Comparison of ENCODE assay signal across 8 cellular contexts in the genomic region with DNA sequence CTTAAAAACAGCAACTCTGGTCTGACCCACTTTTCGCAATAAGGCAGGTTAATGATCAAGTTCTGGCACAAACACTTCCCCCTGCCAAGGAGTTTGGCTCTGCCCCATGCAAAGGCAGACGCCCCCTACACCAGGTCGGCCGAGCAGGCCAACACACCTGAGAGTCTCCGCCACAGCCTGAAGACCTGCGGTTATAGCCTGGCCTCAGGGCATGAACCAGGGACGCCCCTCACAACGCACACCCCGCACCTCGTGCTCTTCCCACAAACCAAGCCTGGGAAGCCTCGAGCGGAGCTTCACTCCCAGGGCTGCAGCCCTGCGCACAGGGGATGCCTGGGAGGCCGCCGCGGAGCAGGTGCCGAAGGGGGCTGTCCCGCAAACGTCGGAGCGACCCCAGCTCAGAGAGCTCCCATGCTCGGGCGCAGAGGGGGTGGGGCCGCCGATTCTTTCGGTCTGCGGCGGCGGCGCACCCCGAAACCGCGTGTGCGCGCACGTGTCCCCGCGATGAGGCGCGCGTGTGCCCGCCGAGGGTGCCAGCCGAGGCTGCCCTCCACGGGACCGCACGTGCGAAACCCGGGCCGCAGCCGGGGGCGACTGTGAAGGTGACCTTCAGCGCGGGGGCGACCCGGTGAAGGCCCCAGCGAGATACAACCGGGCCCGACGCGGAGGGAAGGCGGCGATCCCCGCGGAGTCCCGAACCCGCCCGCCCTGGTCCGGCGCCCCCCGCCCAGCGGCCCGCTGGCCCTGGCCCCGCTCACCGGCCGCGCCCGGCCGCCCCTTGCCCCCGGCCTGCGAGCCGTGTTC. TPM values are rescaled to one million over a fixed set of nuclear protein-coding genes. Genes with fewer than 3 reads are reported as not detected.
DNase-seq lines count a peak whose midpoint lies in the region; FAIRE-seq and TF ChIP-seq lines count a peak whose summit lies in the region.

No MANE protein-coding gene starts in this region.

- H3K9ac ChIP-seq in NT2/D1 (ENCODE audit: insufficient read length, low read depth) (peak overlapping the region; percentile 89), kidney (ENCODE audit: low read length in 2 of 2) (peak overlapping the region; percentile 58 to 98)

- TF ChIP-seq POLR2A in GM12891 (IDR thresholded peaks at IDR 0.05; ENCODE audit: low read depth, low read length) = no peak

- TF ChIP-seq CTCF in HEK293 (tag by site-specific recombination; IDR thresholded peaks at IDR 0.05) (peak; percentile 24; the same call in 1 of the 2 replicates), astrocyte of the cerebellum (IDR thresholded peaks at IDR 0.05; ENCODE audit: low read depth, low read length, missing control alignments) (no peak), kidney (IDR thresholded peaks at IDR 0.05; ENCODE audit: borderline replicate concordance, extremely low read depth, insufficient read depth) (no peak)

- H3K9me3 ChIP-seq in HEK293 (ENCODE audit: control insufficient read depth, insufficient read depth, low read depth, low read length) (no peaks in the 10 kb centered on the region), NT2/D1 (ENCODE audit: insufficient read depth, low read length) (no peaks in the 10 kb centered on the region), kidney (ENCODE audit: control insufficient read depth in 1 of 2, low read length in 2 of 2) (no peaks in the 10 kb centered on the region)

- in situ Hi-C loops in astrocyte of the cerebellum (cut with HindIII; ENCODE audit: low sequenced_read_pairs) = no loop called here

- H3K4me1 ChIP-seq in HEK293 (ENCODE audit: control insufficient read depth, insufficient read depth, low read length) (peaks cover 9% of the 10 kb centered on the region), NT2/D1 (ENCODE audit: insufficient read depth, insufficient read length) (peaks cover 29% of the 10 kb centered on the region), kidney (ENCODE audit: control insufficient read depth in 1 of 2, insufficient read depth in 1 of 2, low read depth in 1 of 2, low read length in 2 of 2) (peaks cover 27 to 50% of the 10 kb centered on the region in 2 donors)

- no peak for DNase-seq in GM12891 (ENCODE audit: insufficient read length, low spot score)
- DNase-seq in NT2/D1 (ENCODE audit: low read depth, low spot score) = no peak
- no peak for DNase-seq in astrocyte of the cerebellum (ENCODE audit: low read depth)
- DNase-seq in kidney = peak; percentile 84
- DNase-seq in stimulated activated CD4-positive, alpha-beta T cell treated with anti-CD3 and anti-CD28 coated beads, Interleukin-4, amount 100 ng/mL, for 1 hour = peak; percentile 55
- no peak for DNase-seq in NCI-H510A (lab: John Stamatoyannopoulos, UW)
- no peak for DNase-seq in dedifferentiated amniotic fluid mesenchymal stem cell (ENCODE audit: extremely low spot score)

- no peaks in the 10 kb centered on the region for H3K36me3 ChIP-seq in HEK293 (ENCODE audit: control insufficient read depth in 2 of 2, insufficient read depth in 1 of 2, low read length in 2 of 2)
- H3K36me3 ChIP-seq in NT2/D1 (ENCODE audit: insufficient read depth, insufficient read length, low read length) = peaks cover 10% of the 10 kb centered on the region
- no peaks in the 10 kb centered on the region for H3K36me3 ChIP-seq in kidney (ENCODE audit: control insufficient read depth in 1 of 2, insufficient read depth in 2 of 2, low read length in 2 of 2)

- peaks cover 9% of the 10 kb centered on the region for H3K27me3 ChIP-seq in NT2/D1 (ENCODE audit: insufficient read depth, insufficient read length)

- H3K4me3 ChIP-seq in HEK293 (ENCODE audit: low read depth, low read length) (peak overlapping the region; percentile 73), NT2/D1 (ENCODE audit: insufficient read length, low read depth) (peak overlapping the region; percentile 72), astrocyte of the cerebellum (ENCODE audit: low read depth, low read length) (peak overlapping the region; percentile 67), kidney (ENCODE audit: low read length in 2 of 2) (peak overlapping the region; percentile 82 to 91)

- FAIRE-seq in GM12891 (lab: Jason Lieb, UNC) (peak; percentile 80), kidney (lab: Jason Lieb, UNC) (no peak)

- intact Hi-C loops in kidney (cut with DNase I) = no loop called here

- H3K27ac ChIP-seq in HEK293 (ENCODE audit: extremely low read depth, low read depth, low read length) (peak overlapping the region; percentile 63; the same call in 1 of the 2 replicates), kidney (ENCODE audit: low read depth in 2 of 2, low read length in 2 of 2) (peak overlapping the region; percentile 75 to 94)

- CTCF ChIA-PET in HEK293 (lab: Yijun Ruan, JAX) = interaction anchor here (0.6 to 1.2 kb wide), 4 partner anchors 35 to 265 kb away, joined by 3 to 4 read pairs (median 3); no protein-coding TSS in a partner anchor

- POLR2A ChIA-PET in HEK293 (lab: Yijun Ruan, JAX) = interaction anchor here (1.1 to 2.1 kb wide), 2 partner anchors 81 to 118 kb away, joined by 3 to 7 read pairs; partner anchors contain the start of gene PAFAH1B1

TF ChIP-seq in GM12891, 5 proteins besides CTCF, POLR2A, EP300 and RAD21:
- no peak for TF ChIP-seq POLR2AphosphoS5 (IDR thresholded peaks at IDR 0.05; ENCODE audit: low read depth, low read length)
- TF ChIP-seq POU2F2 (IDR thresholded peaks at IDR 0.05; ENCODE audit: low read depth, low read length) = no peak
- no peak for TF ChIP-seq PAX5 (IDR thresholded peaks at IDR 0.05; ENCODE audit: insufficient read depth, low read length, severe bottlenecking)
- TF ChIP-seq TAF1 (IDR thresholded peaks at IDR 0.05; ENCODE audit: low read depth, low read length) = no peak
- no peak for TF ChIP-seq SPI1 (IDR thresholded peaks at IDR 0.05; ENCODE audit: low read depth, low read length)
TF ChIP-seq in GM12891: peak in this region for 0.

TF ChIP-seq in HEK293, 187 proteins besides CTCF, POLR2A, EP300 and RAD21 (continues in another document):
- TF ChIP-seq KLF9 (tag by site-specific recombination; IDR thresholded peaks at IDR 0.05; ENCODE audit: low read depth) = peak; percentile 42
- TF ChIP-seq ZNF335 (tag by site-specific recombination; conservative IDR thresholded peaks at IDR 0.05) = peak; percentile 44; the same call in 1 of the 2 replicates
- peak; percentile 50; the same call in 1 of the 2 replicates for TF ChIP-seq ZBTB17 (tag by site-specific recombination; IDR thresholded peaks at IDR 0.05)
- TF ChIP-seq, protein P1, sequence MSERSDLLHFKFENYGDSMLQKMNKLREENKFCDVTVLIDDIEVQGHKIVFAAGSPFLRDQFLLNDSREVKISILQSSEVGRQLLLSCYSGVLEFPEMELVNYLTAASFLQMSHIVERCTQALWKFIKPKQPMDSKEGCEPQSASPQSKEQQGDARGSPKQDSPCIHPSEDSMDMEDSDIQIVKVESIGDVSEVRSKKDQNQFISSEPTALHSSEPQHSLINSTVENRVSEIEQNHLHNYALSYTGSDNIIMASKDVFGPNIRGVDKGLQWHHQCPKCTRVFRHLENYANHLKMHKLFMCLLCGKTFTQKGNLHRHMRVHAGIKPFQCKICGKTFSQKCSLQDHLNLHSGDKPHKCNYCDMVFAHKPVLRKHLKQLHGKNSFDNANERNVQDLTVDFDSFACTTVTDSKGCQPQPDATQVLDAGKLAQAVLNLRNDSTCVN (tag by site-specific recombination; optimal IDR thresholded peaks at IDR 0.05) = peak; percentile 93
- peak; percentile 43; the same call in 1 of the 2 replicates for TF ChIP-seq ZBTB8A (tag by site-specific recombination; IDR thresholded peaks at IDR 0.05)
- TF ChIP-seq ZNF155 (tag by site-specific recombination; IDR thresholded peaks at IDR 0.05) = no peak
- TF ChIP-seq GLIS2 (tag by site-specific recombination; IDR thresholded peaks at IDR 0.05) = peak; percentile 67; the same call in 1 of the 2 replicates
- no peak for TF ChIP-seq ZNF677 (tag by site-specific recombination; IDR thresholded peaks at IDR 0.05)
- TF ChIP-seq ZNF600 (tag by site-specific recombination; IDR thresholded peaks at IDR 0.05) = peak; percentile 61; the same call in 1 of the 2 replicates
- TF ChIP-seq, protein P2, sequence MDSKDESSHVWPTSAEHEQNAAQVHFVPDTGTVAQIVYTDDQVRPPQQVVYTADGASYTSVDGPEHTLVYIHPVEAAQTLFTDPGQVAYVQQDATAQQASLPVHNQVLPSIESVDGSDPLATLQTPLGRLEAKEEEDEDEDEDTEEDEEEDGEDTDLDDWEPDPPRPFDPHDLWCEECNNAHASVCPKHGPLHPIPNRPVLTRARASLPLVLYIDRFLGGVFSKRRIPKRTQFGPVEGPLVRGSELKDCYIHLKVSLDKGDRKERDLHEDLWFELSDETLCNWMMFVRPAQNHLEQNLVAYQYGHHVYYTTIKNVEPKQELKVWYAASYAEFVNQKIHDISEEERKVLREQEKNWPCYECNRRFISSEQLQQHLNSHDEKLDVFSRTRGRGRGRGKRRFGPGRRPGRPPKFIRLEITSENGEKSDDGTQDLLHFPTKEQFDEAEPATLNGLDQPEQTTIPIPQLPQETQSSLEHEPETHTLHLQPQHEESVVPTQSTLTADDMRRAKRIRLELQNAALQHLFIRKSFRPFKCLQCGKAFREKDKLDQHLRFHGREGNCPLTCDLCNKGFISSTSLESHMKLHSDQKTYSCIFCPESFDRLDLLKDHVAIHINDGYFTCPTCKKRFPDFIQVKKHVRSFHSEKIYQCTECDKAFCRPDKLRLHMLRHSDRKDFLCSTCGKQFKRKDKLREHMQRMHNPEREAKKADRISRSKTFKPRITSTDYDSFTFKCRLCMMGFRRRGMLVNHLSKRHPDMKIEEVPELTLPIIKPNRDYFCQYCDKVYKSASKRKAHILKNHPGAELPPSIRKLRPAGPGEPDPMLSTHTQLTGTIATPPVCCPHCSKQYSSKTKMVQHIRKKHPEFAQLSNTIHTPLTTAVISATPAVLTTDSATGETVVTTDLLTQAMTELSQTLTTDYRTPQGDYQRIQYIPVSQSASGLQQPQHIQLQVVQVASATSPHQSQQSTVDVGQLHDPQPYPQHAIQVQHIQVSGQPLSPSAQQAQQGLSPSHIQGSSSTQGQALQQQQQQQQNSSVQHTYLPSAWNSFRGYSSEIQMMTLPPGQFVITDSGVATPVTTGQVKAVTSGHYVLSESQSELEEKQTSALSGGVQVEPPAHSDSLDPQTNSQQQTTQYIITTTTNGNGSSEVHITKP (tag by site-specific recombination; IDR thresholded peaks at IDR 0.05) = peak; percentile 94
- 0 out of 2 replicates have a peak, but pooled peaks have one; percentile 13 for TF ChIP-seq ZNF843 (tag by site-specific recombination; IDR thresholded peaks at IDR 0.05)
- TF ChIP-seq ZNF549 (tag by site-specific recombination; IDR thresholded peaks at IDR 0.05) = no peak
- peak; percentile 69; the same call in 1 of the 2 replicates for TF ChIP-seq ZNF76 (tag by site-specific recombination; IDR thresholded peaks at IDR 0.05; ENCODE audit: borderline replicate concordance, low read depth)

RNA-seq across cellular contexts. Expression of gene CLUH, which starts 0.6 kb away (rescaled TPM):
- polyA plus RNA-seq in GM12891 (2012; ENCODE audit: low read depth, missing spikeins) = 36.3 TPM
- 93.1 TPM for total RNA-seq in kidney
- polyA plus RNA-seq in kidney (ENCODE audit: insufficient read depth, low read depth, low replicate concordance) = 49.5 TPM

RNA-seq across cellular contexts. Expression of gene CCDC92B, which starts 38.4 kb away (rescaled TPM):
- polyA plus RNA-seq in GM12891 (2012; ENCODE audit: low read depth, missing spikeins) = not detected
- 1.0 TPM for total RNA-seq in kidney
- 0.11 TPM for polyA plus RNA-seq in kidney (ENCODE audit: insufficient read depth, low read depth, low replicate concordance)

Comparison
In these comparisons a context has a peak if more than half of its experiments do, and no peak if none do; other contexts are left out.
1. DNase-seq: peak in kidney (single experiment) and stimulated activated CD4-positive, alpha-beta T cell treated with anti-CD3 and anti-CD28 coated beads, Interleukin-4, amount 100 ng/mL, for 1 hour (single experiment); none in GM12891 (single experiment), NT2/D1 (single experiment), astrocyte of the cerebellum (single experiment), NCI-H510A (single experiment) and dedifferentiated amniotic fluid mesenchymal stem cell (single experiment).
2. Peak in every context shown above with its lines, with median percentiles within 50 percentile points of each other: H3K4me3 ChIP-seq.